In the genomic region with DNA sequence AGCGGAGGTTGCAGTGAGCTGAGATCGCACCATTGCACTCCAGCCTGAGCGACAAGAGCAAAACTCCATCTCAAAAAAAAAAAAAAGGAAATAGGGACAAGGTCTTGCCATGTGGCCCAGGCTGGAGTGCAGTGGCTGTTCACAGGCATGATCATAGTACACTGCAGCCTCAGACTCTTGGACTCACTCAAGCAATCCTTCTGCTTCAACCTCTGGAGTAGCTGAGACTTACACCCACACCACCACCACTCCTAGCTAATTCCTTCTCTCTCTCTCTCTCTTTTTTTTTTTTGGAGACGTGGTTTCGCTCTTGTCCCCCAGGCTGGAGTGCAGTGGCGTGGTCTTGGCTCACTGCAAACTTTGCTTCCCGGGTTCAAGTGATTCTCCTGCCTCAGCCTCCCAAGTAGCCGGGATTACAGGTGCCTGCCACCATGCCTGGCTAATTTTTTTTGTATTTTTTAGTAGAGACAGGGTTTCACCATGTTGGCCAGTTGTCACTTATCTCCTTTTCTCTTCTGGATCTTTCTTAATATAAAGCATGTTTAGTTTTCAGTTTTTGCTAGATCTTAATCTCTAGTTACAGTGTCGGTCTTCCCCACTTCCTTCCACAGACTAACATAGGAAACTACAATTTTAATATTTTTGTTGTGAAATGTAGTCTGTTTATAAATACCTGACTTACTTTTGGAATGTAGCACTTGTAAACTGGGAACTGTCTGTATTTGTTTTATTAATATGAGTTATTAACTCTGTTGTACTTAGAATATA, we compare ENCODE assay signal across 1 cellular context.
TF ChIP-seq lines count a peak whose summit lies in the region.

No MANE protein-coding gene starts in this region.

TF ChIP-seq in endothelial cell of umbilical vein, 7 proteins besides CTCF, POLR2A, EP300 and RAD21:
- peak; percentile 30 for TF ChIP-seq GATA2 (IDR thresholded peaks at IDR 0.05; ENCODE audit: insufficient read depth, insufficient read length, low read depth, low read length)
- TF ChIP-seq EZH2 (IDR thresholded peaks at IDR 0.05; ENCODE audit: borderline replicate concordance, low read depth, low read length, severe bottlenecking): no peak
- TF ChIP-seq JUN (IDR thresholded peaks at IDR 0.05; ENCODE audit: borderline replicate concordance, insufficient read depth, insufficient read length, low read depth): no peak
- no peak for TF ChIP-seq FOS (IDR thresholded peaks at IDR 0.05; ENCODE audit: borderline replicate concordance, insufficient read depth, low read length)
- no peak for TF ChIP-seq POLR2AphosphoS5 (IDR thresholded peaks at IDR 0.05; ENCODE audit: insufficient read depth, low read depth, low read length)
